ENCODE assay signal across 19 cellular contexts in genomic region chr14:95110178-95110577, GRCh38.
"Had no signal": no experiment of that assay in that cellular context is flagged by ENCODE, and none has a peak within 500 bp of the region (broad histone marks: within the 10 kb centered on the region; RNA-seq: fewer than 3 reads in every experiment).

No MANE protein-coding gene starts in this region.

- H3K4me1 Mint-ChIP-seq: mesothelial cell of epicardium had no signal

- DNase-seq: cerebellar nuclear complex; colonic mucosa; cortex of kidney; effector CD4-positive, alpha-beta T cell; effector memory CD4-positive, alpha-beta T cell; foreskin keratinocyte; glutamatergic neuron; heart right ventricle; hippocampal formation; left cardiac atrium; left lung; left ventricle myocardium superior; lower lobe of right lung; mesenchymal stem cell; mucosa of descending colon had no signal

- H3K27me3 Mint-ChIP-seq: dendritic cell treated with granulocyte-macrophage colony-stimulating factor and Interleukin-4, amounts not matched to agents 40 ng/mL and 50 ng/mL, for 4 days had no signal

- H3K27ac ChIP-seq: colonic mucosa, esophagus muscularis mucosa, foreskin keratinocyte, gastroesophageal sphincter, heart right ventricle, left lung, lower lobe of right lung had no signal

- H3K4me1 ChIP-seq: colonic mucosa, esophagus muscularis mucosa, foreskin keratinocyte, gastroesophageal sphincter, heart right ventricle, lower lobe of right lung had no signal

- H3K4me3 Mint-ChIP-seq: dendritic cell treated with granulocyte-macrophage colony-stimulating factor and Interleukin-4, amounts not matched to agents 40 ng/mL and 50 ng/mL, for 4 days; mesothelial cell of epicardium had no signal

- H3K27me3 ChIP-seq: colonic mucosa, esophagus muscularis mucosa, foreskin keratinocyte, gastroesophageal sphincter, heart right ventricle, left lung had no signal

- H3K9me3 Mint-ChIP-seq: dendritic cell treated with granulocyte-macrophage colony-stimulating factor and Interleukin-4, amounts not matched to agents 40 ng/mL and 50 ng/mL, for 4 days; mesothelial cell of epicardium had no signal

- H3K9me3 ChIP-seq: colonic mucosa, esophagus muscularis mucosa, gastroesophageal sphincter, heart right ventricle, left lung, lower lobe of right lung, mucosa of descending colon had no signal

- ATAC-seq: foreskin keratinocyte, gastroesophageal sphincter, heart right ventricle, left cardiac atrium, left lung, left ventricle myocardium superior, lower lobe of right lung, mucosa of descending colon had no signal

- H3K27ac Mint-ChIP-seq: dendritic cell treated with granulocyte-macrophage colony-stimulating factor and Interleukin-4, amounts not matched to agents 40 ng/mL and 50 ng/mL, for 4 days; mesothelial cell of epicardium had no signal

- H3K4me3 ChIP-seq: colonic mucosa, esophagus muscularis mucosa, gastroesophageal sphincter, heart right ventricle, left lung, lower lobe of right lung, mucosa of descending colon had no signal
